In the genomic region with DNA sequence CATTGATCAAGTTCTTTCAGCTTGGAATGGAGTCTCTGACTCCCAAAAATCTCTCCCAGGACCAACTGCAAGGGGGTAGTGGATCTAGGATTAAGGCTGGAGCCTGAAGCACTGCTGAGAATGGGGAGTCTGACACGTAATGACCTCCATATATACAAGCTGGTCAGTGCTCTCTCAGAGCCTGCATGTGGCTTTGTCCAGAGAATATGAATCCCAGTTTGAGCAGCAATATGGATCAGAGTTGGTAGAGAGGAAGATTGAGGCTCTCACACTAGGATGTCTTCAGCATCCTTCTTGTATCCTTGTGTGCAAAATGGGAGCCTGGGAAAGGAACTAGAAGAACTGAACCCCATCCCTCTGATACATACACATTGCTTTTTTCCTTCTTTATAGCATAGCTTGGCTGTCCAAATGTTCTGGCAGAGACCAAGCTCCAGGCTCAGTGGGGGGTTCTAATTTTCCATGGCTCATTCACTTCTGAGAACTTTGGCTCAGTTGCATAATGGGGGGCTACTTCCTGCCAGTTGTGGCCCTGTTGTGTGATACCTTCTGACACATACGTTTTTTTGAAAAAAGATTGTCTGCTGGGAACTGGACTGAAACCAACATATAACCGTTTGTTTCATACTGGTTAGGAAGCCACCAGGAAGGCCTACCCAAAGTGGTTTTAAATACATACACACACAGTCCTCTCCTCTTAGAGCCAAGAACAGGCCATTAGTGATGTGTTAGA, we compare ENCODE assay signal across 13 cellular contexts.
DNase-seq lines count a peak whose midpoint lies in the region; ATAC-seq and TF ChIP-seq lines count a peak whose summit lies in the region.
"Had no signal": no experiment of that assay in that cellular context is flagged by ENCODE, and none has a peak within 500 bp of the region (broad histone marks: within the 10 kb centered on the region; RNA-seq: fewer than 3 reads in every experiment).

No MANE protein-coding gene starts in this region.

- no peaks in the 10 kb centered on the region for H3K9me3 ChIP-seq in transverse colon
- H3K9me3 ChIP-seq in CD8-positive, alpha-beta T cell (ENCODE audit: low read length): no peaks in the 10 kb centered on the region
- H3K9me3 ChIP-seq: esophagus squamous epithelium had no signal

- peaks cover 12 to 48% (median 32%) of the 10 kb centered on the region in 4 donors for H3K4me1 ChIP-seq in transverse colon
- peaks cover 19% of the 10 kb centered on the region for H3K4me1 ChIP-seq in CD8-positive, alpha-beta T cell (ENCODE audit: insufficient read depth, low read length)

- intact Hi-C loops in transverse colon (cut with DNase I; ENCODE audit: low total_unique reads): no loop called here
- intact Hi-C loops in CD8-positive, alpha-beta T cell (cut with DNase I, micrococcal nuclease): no loop called here

- DNase-seq in activated naive CD4-positive, alpha-beta T cell treated with anti-CD3 and anti-CD28 coated beads, Interleukin-2, amount 10 ng/mL, durations not matched to agents 7 days and 5 days: no peak
- DNase-seq in activated naive CD4-positive, alpha-beta T cell treated with anti-CD3 and anti-CD28 coated beads, Interleukin-2, amount 50 U/mL, for 16 hours: no peak
- DNase-seq in activated CD8-positive, alpha-beta T cell treated with anti-CD3 and anti-CD28 coated beads, Interleukin-2, amount 10 ng/mL, durations not matched to agents 7 days and 5 days: no peak
- DNase-seq in iris pigment epithelial cell (ENCODE audit: low read depth): peak; percentile 41
- no peak for DNase-seq in transverse colon
- DNase-seq in CD8-positive, alpha-beta T cell: no peak
- no peak for DNase-seq in GM19238 (ENCODE audit: insufficient read length, low spot score)
- DNase-seq in NCI-H526 (lab: John Stamatoyannopoulos, UW): no peak
- DNase-seq: activated CD4-positive, alpha-beta T cell treated with anti-CD3 and anti-CD28 coated beads, Interleukin-2, amount 50 U/mL, for 4 hours; esophagus squamous epithelium; stimulated activated naive CD4-positive, alpha-beta T cell treated with Interleukin-2 at 50 U/mL for 16 hours had no signal

- H3K27ac Mint-ChIP-seq in activated naive CD4-positive, alpha-beta T cell treated with anti-CD3 and anti-CD28 coated beads, Interleukin-2, amount 10 ng/mL, durations not matched to agents 7 days and 5 days: peak overlapping the region; percentile 42
- H3K27ac Mint-ChIP-seq in activated CD8-positive, alpha-beta T cell treated with anti-CD3 and anti-CD28 coated beads, Interleukin-2, amount 10 ng/mL, durations not matched to agents 7 days and 5 days: peak overlapping the region; percentile 64
- H3K27ac Mint-ChIP-seq in CD8-positive, alpha-beta T cell: no peak overlapping the region
- H3K27ac Mint-ChIP-seq: brain had no signal

- H3K4me3 Mint-ChIP-seq in activated naive CD4-positive, alpha-beta T cell treated with anti-CD3 and anti-CD28 coated beads, Interleukin-2, amount 10 ng/mL, durations not matched to agents 7 days and 5 days: no peak overlapping the region
- H3K4me3 Mint-ChIP-seq in activated CD8-positive, alpha-beta T cell treated with anti-CD3 and anti-CD28 coated beads, Interleukin-2, amount 10 ng/mL, durations not matched to agents 7 days and 5 days: no peak overlapping the region
- H3K4me3 Mint-ChIP-seq in CD8-positive, alpha-beta T cell: no peak overlapping the region
- H3K4me3 Mint-ChIP-seq: brain had no signal

- POLR2A ChIA-PET in activated CD8-positive, alpha-beta T cell treated with anti-CD3 and anti-CD28 coated beads, Interleukin-2, amount 10 ng/mL, durations not matched to agents 7 days and 5 days (lab: Charles Lee): interaction anchor here (0.6 to 1.5 kb wide), 9 partner anchors 9 to 160 kb away, joined by 3 to 7 read pairs (median 4); no protein-coding TSS in a partner anchor
- POLR2A ChIA-PET in CD8-positive, alpha-beta T cell (lab: Charles Lee): interaction anchor here (0.6 to 1.0 kb wide), 5 partner anchors 15 to 213 kb away, joined by 3 to 4 read pairs (median 3); no protein-coding TSS in a partner anchor

- no peak for TF ChIP-seq POLR2A in transverse colon (IDR thresholded peaks at IDR 0.05)

- CTCF ChIA-PET in activated naive CD4-positive, alpha-beta T cell treated with anti-CD3 and anti-CD28 coated beads, Interleukin-2, amount 10 ng/mL, durations not matched to agents 7 days and 5 days (lab: Charles Lee): interaction anchor here (1.0 to 2.3 kb wide), 6 partner anchors 9 to 160 kb away, joined by 3 to 7 read pairs (median 4); no protein-coding TSS in a partner anchor
- CTCF ChIA-PET in activated CD8-positive, alpha-beta T cell treated with anti-CD3 and anti-CD28 coated beads, Interleukin-2, amount 10 ng/mL, durations not matched to agents 7 days and 5 days (lab: Charles Lee): interaction anchor here (1.0 to 2.1 kb wide), 6 partner anchors 9 to 382 kb away, joined by 3 to 5 read pairs (median 4); no protein-coding TSS in a partner anchor
- CTCF ChIA-PET in CD8-positive, alpha-beta T cell (lab: Charles Lee): no interaction called here

- H3K27me3 ChIP-seq in transverse colon: no peaks in the 10 kb centered on the region
- H3K27me3 ChIP-seq in CD8-positive, alpha-beta T cell (ENCODE audit: insufficient read depth, low read length): no peaks in the 10 kb centered on the region
- H3K27me3 ChIP-seq: esophagus squamous epithelium had no signal

- H3K36me3 ChIP-seq in transverse colon: no peaks in the 10 kb centered on the region
- no peaks in the 10 kb centered on the region for H3K36me3 ChIP-seq in CD8-positive, alpha-beta T cell (ENCODE audit: insufficient read depth, low read length)
- H3K36me3 ChIP-seq: esophagus squamous epithelium had no signal

- no peak overlapping the region for H3K4me3 ChIP-seq in transverse colon
- no peak overlapping the region for H3K4me3 ChIP-seq in CD8-positive, alpha-beta T cell (ENCODE audit: low read depth, low read length)
- H3K4me3 ChIP-seq: esophagus squamous epithelium, SK-N-MC had no signal

- TF ChIP-seq CTCF in transverse colon (IDR thresholded peaks at IDR 0.05): no peak
- no peak for TF ChIP-seq CTCF in CD8-positive, alpha-beta T cell (IDR thresholded peaks at IDR 0.05)

- 63 to 76% methylated on average over 3 of the region's 3 CpGs for WGBS in transverse colon (ENCODE audit: low coverage in 1 of 2), 2 donors

- H3K27ac ChIP-seq in transverse colon: peak overlapping the region; percentile 69 to 88 (median 78)
- no peak overlapping the region for H3K27ac ChIP-seq in CD8-positive, alpha-beta T cell (ENCODE audit: low read depth, low read length)
- H3K27ac ChIP-seq: esophagus squamous epithelium, SK-N-MC had no signal

- in situ Hi-C loops in transverse colon (cut with MboI; ENCODE audit: low pct_ligation_motif_present in 1 of 4, low pct_unique_long_range_greater_than_20kb in 1 of 4, low sequenced_read_pairs in 3 of 4): no loop called here

- peaks cover 27% of the 10 kb centered on the region for H3K4me1 Mint-ChIP-seq in activated naive CD4-positive, alpha-beta T cell treated with anti-CD3 and anti-CD28 coated beads, Interleukin-2, amount 10 ng/mL, durations not matched to agents 7 days and 5 days
- H3K4me1 Mint-ChIP-seq in activated CD8-positive, alpha-beta T cell treated with anti-CD3 and anti-CD28 coated beads, Interleukin-2, amount 10 ng/mL, durations not matched to agents 7 days and 5 days (ENCODE audit: low read depth): peaks cover 59% of the 10 kb centered on the region
- H3K4me1 Mint-ChIP-seq in CD8-positive, alpha-beta T cell (ENCODE audit: low read depth): peaks cover 60% of the 10 kb centered on the region
- H3K4me1 Mint-ChIP-seq: brain had no signal

- TF ChIP-seq EP300 in transverse colon (IDR thresholded peaks at IDR 0.05; ENCODE audit: low read depth): no peak

- peaks cover 12% of the 10 kb centered on the region for H3K9me3 Mint-ChIP-seq in activated naive CD4-positive, alpha-beta T cell treated with anti-CD3 and anti-CD28 coated beads, Interleukin-2, amount 10 ng/mL, durations not matched to agents 7 days and 5 days
- H3K9me3 Mint-ChIP-seq in activated CD8-positive, alpha-beta T cell treated with anti-CD3 and anti-CD28 coated beads, Interleukin-2, amount 10 ng/mL, durations not matched to agents 7 days and 5 days (ENCODE audit: insufficient read depth): peaks cover 12% of the 10 kb centered on the region
- H3K9me3 Mint-ChIP-seq in CD8-positive, alpha-beta T cell: peaks cover 4% of the 10 kb centered on the region

- peaks cover 26% of the 10 kb centered on the region for H3K36me3 Mint-ChIP-seq in activated naive CD4-positive, alpha-beta T cell treated with anti-CD3 and anti-CD28 coated beads, Interleukin-2, amount 10 ng/mL, durations not matched to agents 7 days and 5 days
- peaks cover 48% of the 10 kb centered on the region for H3K36me3 Mint-ChIP-seq in activated CD8-positive, alpha-beta T cell treated with anti-CD3 and anti-CD28 coated beads, Interleukin-2, amount 10 ng/mL, durations not matched to agents 7 days and 5 days (ENCODE audit: low read depth)
- H3K36me3 Mint-ChIP-seq in CD8-positive, alpha-beta T cell: peaks cover 4% of the 10 kb centered on the region
- H3K36me3 Mint-ChIP-seq: brain had no signal

- peak; percentile 35 for ATAC-seq in activated CD8-positive, alpha-beta T cell treated with anti-CD3 and anti-CD28 coated beads, Interleukin-2, amount 10 ng/mL, durations not matched to agents 7 days and 5 days
- no peak for ATAC-seq in CD8-positive, alpha-beta T cell

- no peaks in the 10 kb centered on the region for H3K27me3 Mint-ChIP-seq in activated naive CD4-positive, alpha-beta T cell treated with anti-CD3 and anti-CD28 coated beads, Interleukin-2, amount 10 ng/mL, durations not matched to agents 7 days and 5 days
- H3K27me3 Mint-ChIP-seq in activated CD8-positive, alpha-beta T cell treated with anti-CD3 and anti-CD28 coated beads, Interleukin-2, amount 10 ng/mL, durations not matched to agents 7 days and 5 days (ENCODE audit: low read depth): no peaks in the 10 kb centered on the region
- no peaks in the 10 kb centered on the region for H3K27me3 Mint-ChIP-seq in CD8-positive, alpha-beta T cell (ENCODE audit: low read depth)
